ENCODE assay signal across 11 cellular contexts in genomic region chr3:177905895-177906511, GRCh38.
DNase-seq lines count a peak whose midpoint lies in the region; ATAC-seq, FAIRE-seq and TF ChIP-seq lines count a peak whose summit lies in the region.
"Had no signal": no experiment of that assay in that cellular context is flagged by ENCODE, and none has a peak within 500 bp of the region (broad histone marks: within the 10 kb centered on the region; RNA-seq: fewer than 3 reads in every experiment).

No MANE protein-coding gene starts in this region.

- H3K36me3 ChIP-seq in SK-N-SH (replicated peaks in 1 of 2; ENCODE audit: control insufficient read depth in 1 of 2, insufficient read depth in 2 of 2, low read length in 1 of 2), result peaks cover 0 to 6% of the 10 kb centered on the region in 2 experiments

- H3F3A ChIP-seq in SK-N-SH (replicated peaks; ENCODE audit: insufficient read depth), result peaks cover 31% of the 10 kb centered on the region

- H3K4me2 ChIP-seq in SK-N-SH, result peak overlapping the region; percentile 32; the same call in 1 of the 2 replicates

- peak in 1 of 2 experiments; percentile 87; a peak in 2 of 4 replicates for TF ChIP-seq EP300 in SK-N-SH (IDR thresholded peaks at IDR 0.05; ENCODE audit: borderline replicate concordance in 1 of 2, low read depth in 1 of 2, low read length in 1 of 2)

- ATAC-seq in HG03460 (IDR thresholded peaks at IDR 0.05; ENCODE audit: unreplicated experiment), result no peak
- ATAC-seq in GM21786 (IDR thresholded peaks at IDR 0.05; ENCODE audit: unreplicated experiment), result no peak
- ATAC-seq: activated T-cell treated with anti-CD3 and anti-CD28 coated beads, Interleukin-2, amount 50 U/mL, for 72 hours had no signal

- DNase-seq in Ammon's horn (ENCODE audit: low spot score), result peak; percentile 66
- DNase-seq in SK-N-SH, result no peak
- peak; percentile 86 for DNase-seq in glomerular visceral epithelial cell (ENCODE audit: extremely low spot score)
- DNase-seq in osteocyte (ENCODE audit: extremely low spot score, unreplicated experiment), result no peak
- no peak for DNase-seq in GM12891 (ENCODE audit: insufficient read length, low spot score)
- DNase-seq in GM10266 (ENCODE audit: extremely low spot score), result no peak
- DNase-seq: activated T-cell treated with anti-CD3 and anti-CD28 coated beads, Interleukin-2, amount 50 U/mL, for 72 hours; DMS79 treated with DMSO at 0.1 percent for 48 hours had no signal

- H3K4me1 Mint-ChIP-seq in osteocyte (ENCODE audit: unreplicated experiment), result peaks cover 48% of the 10 kb centered on the region
- H3K4me1 Mint-ChIP-seq: memory B cell had no signal

- peak overlapping the region; percentile 30 for H3K4me3 Mint-ChIP-seq in osteocyte (ENCODE audit: unreplicated experiment)
- H3K4me3 Mint-ChIP-seq: activated T-cell treated with anti-CD3 and anti-CD28 coated beads, Interleukin-2, amount 50 U/mL, for 72 hours; memory B cell had no signal

- H3K36me3 Mint-ChIP-seq in osteocyte (ENCODE audit: unreplicated experiment), result peaks cover 3% of the 10 kb centered on the region

- no peaks in the 10 kb centered on the region for H3K79me2 ChIP-seq in SK-N-SH (ENCODE audit: insufficient read depth)

- H3K9me2 ChIP-seq in SK-N-SH, result no peaks in the 10 kb centered on the region

- H3K27me3 Mint-ChIP-seq in osteocyte (ENCODE audit: unreplicated experiment), result no peaks in the 10 kb centered on the region

- CTCF ChIA-PET in SK-N-SH (lab: Yijun Ruan, JAX), result interaction anchor here (1.1 to 1.5 kb wide), 3 partner anchors 67 to 855 kb away, joined by 3 read pairs; no protein-coding TSS in a partner anchor

- TF ChIP-seq CTCF in SK-N-SH (IDR thresholded peaks at IDR 0.05) (peak; percentile 20; the same call in 1 of the 2 replicates), osteocyte (IDR thresholded peaks at IDR 0.05) (no peak), GM10266 (IDR thresholded peaks at IDR 0.05; ENCODE audit: control insufficient read depth, insufficient read depth, low read depth, missing control alignments) (no peak)

- peaks cover 0 to 18% of the 10 kb centered on the region in 2 experiments for H3K4me1 ChIP-seq in SK-N-SH (ENCODE audit: control insufficient read depth in 1 of 2, insufficient read depth in 2 of 2, low read depth in 1 of 2, low read length in 1 of 2)

- peak overlapping the region; percentile 41 for H3K9ac ChIP-seq in SK-N-SH

- H4K20me1 ChIP-seq in SK-N-SH (ENCODE audit: insufficient read depth), result no peaks in the 10 kb centered on the region

- peak overlapping the region; percentile 86 for H3K27ac Mint-ChIP-seq in osteocyte (ENCODE audit: unreplicated experiment)
- H3K27ac Mint-ChIP-seq: activated T-cell treated with anti-CD3 and anti-CD28 coated beads, Interleukin-2, amount 50 U/mL, for 72 hours; memory B cell had no signal

- WGBS in SK-N-SH (ENCODE audit: low lambda C conversion rate), result 50% methylated on average over 4 of the region's 4 CpGs

- POLR2A ChIA-PET in SK-N-SH (lab: Yijun Ruan, JAX), result no interaction called here

- H2AFZ ChIP-seq in SK-N-SH (ENCODE audit: low read depth), result peak overlapping the region; percentile 60; the same call in 1 of the 2 replicates

- no peak for TF ChIP-seq POLR2A in GM12891 (IDR thresholded peaks at IDR 0.05; ENCODE audit: low read depth, low read length)

- peak overlapping the region; percentile 83 to 92 for H3K27ac ChIP-seq in SK-N-SH (ENCODE audit: low read depth in 2 of 2, low read length in 1 of 2)

- H3K4me3 ChIP-seq in SK-N-SH (ENCODE audit: low read depth in 2 of 2, low read length in 1 of 2), result no peak overlapping the region

- TF ChIP-seq RAD21 in SK-N-SH (IDR thresholded peaks at IDR 0.05; ENCODE audit: low read length), result no peak

- no peak for FAIRE-seq in GM12891 (lab: Jason Lieb, UNC)

- peaks cover 15% of the 10 kb centered on the region for H3K9me3 Mint-ChIP-seq in osteocyte (ENCODE audit: unreplicated experiment)
- H3K9me3 Mint-ChIP-seq: memory B cell had no signal

- no peaks in the 10 kb centered on the region for H3K27me3 ChIP-seq in SK-N-SH (ENCODE audit: insufficient read depth)

- H3K9me3 ChIP-seq in SK-N-SH, result no peaks in the 10 kb centered on the region

TF ChIP-seq in SK-N-SH, 30 proteins besides CTCF, POLR2A, EP300 and RAD21 (continues in another document):
- TF ChIP-seq, protein P1, sequence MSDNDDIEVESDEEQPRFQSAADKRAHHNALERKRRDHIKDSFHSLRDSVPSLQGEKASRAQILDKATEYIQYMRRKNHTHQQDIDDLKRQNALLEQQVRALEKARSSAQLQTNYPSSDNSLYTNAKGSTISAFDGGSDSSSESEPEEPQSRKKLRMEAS (IDR thresholded peaks at IDR 0.05; ENCODE audit: low read depth), result peak; percentile 54; the same call in 1 of the 2 replicates
- TF ChIP-seq TCF12 (IDR thresholded peaks at IDR 0.05) (peak; percentile 79), FOSL2 (IDR thresholded peaks at IDR 0.05; ENCODE audit: borderline replicate concordance, low read depth) (peak; percentile 66; the same call in 1 of the 2 replicates), JUND (IDR thresholded peaks at IDR 0.05) (peak; percentile 61), PBX3 (IDR thresholded peaks at IDR 0.05) (peak; percentile 57; the same call in 1 of the 2 replicates), SIN3A (IDR thresholded peaks at IDR 0.05; ENCODE audit: borderline replicate concordance, low read depth, low read length) (no peak; the same call in 1 of the 2 replicates), CHD2 (IDR thresholded peaks at IDR 0.05; ENCODE audit: low read length, partially characterized antibody) (no peak), NRF1 (IDR thresholded peaks at IDR 0.05; ENCODE audit: low read depth, low read length) (no peak), RXRA (IDR thresholded peaks at IDR 0.05; ENCODE audit: borderline replicate concordance, low read depth) (peak; percentile 67; the same call in 1 of the 2 replicates), TEAD4 (IDR thresholded peaks at IDR 0.05; ENCODE audit: borderline replicate concordance, insufficient read depth) (peak; percentile 83), NFIC (IDR thresholded peaks at IDR 0.05; ENCODE audit: borderline replicate concordance) (peak; percentile 88)

TF ChIP-seq in GM12891, 5 proteins besides CTCF, POLR2A, EP300 and RAD21:
- TF ChIP-seq POLR2AphosphoS5 (IDR thresholded peaks at IDR 0.05; ENCODE audit: low read depth, low read length) (no peak), PAX5 (IDR thresholded peaks at IDR 0.05; ENCODE audit: insufficient read depth, low read length, severe bottlenecking) (no peak), POU2F2 (IDR thresholded peaks at IDR 0.05; ENCODE audit: low read depth, low read length) (no peak), SPI1 (IDR thresholded peaks at IDR 0.05; ENCODE audit: low read depth, low read length) (no peak), TAF1 (IDR thresholded peaks at IDR 0.05; ENCODE audit: low read depth, low read length) (no peak)

Comparison
In these comparisons a context has a peak if more than half of its experiments do, and no peak if none do; other contexts are left out.
1. DNase-seq: peak in Ammon's horn (single experiment) and glomerular visceral epithelial cell (single experiment); none in SK-N-SH (single experiment), osteocyte (single experiment), GM12891 (single experiment) and GM10266 (single experiment).